1 cellular context compared by ENCODE assay signal in the genomic region with DNA sequence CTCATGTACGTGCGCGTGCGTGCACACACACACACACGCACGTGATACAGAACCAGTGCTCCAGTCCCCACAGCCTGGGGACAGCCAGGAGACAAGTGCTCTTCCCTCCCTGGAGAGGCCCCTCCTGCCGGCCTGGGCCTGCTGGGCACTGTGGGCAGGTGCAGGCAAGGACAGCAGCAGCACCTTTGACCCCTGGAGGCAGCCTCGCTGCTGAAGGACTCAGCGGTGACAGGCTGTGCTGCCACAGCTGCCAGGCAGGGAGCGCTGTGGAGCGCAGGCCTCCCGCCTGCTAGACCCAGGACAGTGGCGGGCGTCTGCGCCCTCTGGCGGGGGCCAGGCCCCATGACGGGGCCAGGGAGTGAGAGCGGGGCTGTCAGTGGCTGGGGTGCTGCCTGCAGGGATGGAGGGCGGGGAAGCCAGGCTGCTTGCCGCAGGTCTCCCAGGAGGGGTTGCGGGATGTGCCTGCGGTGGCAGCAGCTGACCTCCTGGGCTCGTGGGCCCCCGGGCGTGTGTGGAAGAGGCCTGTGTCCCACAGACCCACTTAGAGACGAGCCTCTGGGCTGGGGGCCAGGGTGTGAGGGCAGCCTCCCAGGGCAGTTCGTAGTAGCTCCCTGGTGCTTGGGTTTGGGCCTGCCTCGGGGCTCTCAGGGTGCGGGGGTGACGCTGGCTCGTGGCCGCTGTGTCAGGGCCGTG.
TF ChIP-seq lines count a peak whose summit lies in the region.

No MANE protein-coding gene starts in this region.

TF ChIP-seq in HepG2, 621 proteins besides CTCF, POLR2A, EP300 and RAD21 (continued from another document and continues in another):
- TF ChIP-seq ZNF256 (CRISPR knock-in tag; conservative IDR thresholded peaks at IDR 0.05) (peak; percentile 89), HOXD1 (CRISPR knock-in tag; IDR thresholded peaks at IDR 0.05) (peak; percentile 89), FLYWCH1 (CRISPR knock-in tag; IDR thresholded peaks at IDR 0.05) (no peak), SIX4 (CRISPR knock-in tag; IDR thresholded peaks at IDR 0.05) (peak; percentile 67; the same call in 1 of the 2 replicates), ZSCAN25 (CRISPR knock-in tag; IDR thresholded peaks at IDR 0.05) (peak; percentile 84), DPF2 (CRISPR knock-in tag; IDR thresholded peaks at IDR 0.05; ENCODE audit: borderline replicate concordance, low read depth) (peak; percentile 22; the same call in 1 of the 2 replicates), RFX1 (IDR thresholded peaks at IDR 0.05) (no peak), ATF1 (CRISPR knock-in tag; IDR thresholded peaks at IDR 0.05) (no peak), FOSL1 (CRISPR knock-in tag; IDR thresholded peaks at IDR 0.05; ENCODE audit: borderline replicate concordance) (peak; percentile 33; the same call in 1 of the 2 replicates), NR2C2 (CRISPR knock-in tag; IDR thresholded peaks at IDR 0.05; ENCODE audit: borderline replicate concordance) (peak; percentile 97), SOX5 (CRISPR knock-in tag; IDR thresholded peaks at IDR 0.05; ENCODE audit: borderline replicate concordance) (peak; percentile 76; the same call in 1 of the 2 replicates), SRSF1 (optimal IDR thresholded peaks at IDR 0.05; ENCODE audit: low read depth, low read length) (peak; percentile 75), ESRRA (CRISPR knock-in tag; IDR thresholded peaks at IDR 0.05; ENCODE audit: low read depth) (peak; percentile 99; the same call in 1 of the 2 replicates), HMGA1 (CRISPR knock-in tag; conservative IDR thresholded peaks at IDR 0.05) (no peak), ZMYM4 (CRISPR knock-in tag; IDR thresholded peaks at IDR 0.05) (peak; percentile 79; the same call in 1 of the 2 replicates), KLF13 (CRISPR knock-in tag; IDR thresholded peaks at IDR 0.05) (peak; percentile 72; the same call in 1 of the 2 replicates), NR2F2 (IDR thresholded peaks at IDR 0.05; ENCODE audit: borderline replicate concordance, low read depth) (peak; percentile 86), TBX2 (CRISPR knock-in tag; IDR thresholded peaks at IDR 0.05; ENCODE audit: borderline replicate concordance) (peak; percentile 74; the same call in 1 of the 2 replicates), MYNN (CRISPR knock-in tag; IDR thresholded peaks at IDR 0.05; ENCODE audit: low read depth) (no peak), SYNCRIP (IDR thresholded peaks at IDR 0.05; ENCODE audit: insufficient read depth, low read depth, low read length) (no peak), CEBPG (CRISPR knock-in tag; IDR thresholded peaks at IDR 0.05) (peak; percentile 57; the same call in 1 of the 2 replicates), GABPA (IDR thresholded peaks at IDR 0.05; ENCODE audit: low read depth, low read length) (no peak), GABPA (CRISPR knock-in tag; IDR thresholded peaks at IDR 0.05; ENCODE audit: low read depth) (no peak), ZNF17 (CRISPR knock-in tag; IDR thresholded peaks at IDR 0.05) (no peak), CREM (IDR thresholded peaks at IDR 0.05) (no peak; the same call in 1 of the 2 replicates), CREM (CRISPR knock-in tag; IDR thresholded peaks at IDR 0.05) (0 out of 2 replicates have a peak, but pooled peaks have one; percentile 19), BRCA1 (CRISPR knock-in tag; IDR thresholded peaks at IDR 0.05) (peak; percentile 92; the same call in 1 of the 2 replicates), ZNF335 (CRISPR knock-in tag; IDR thresholded peaks at IDR 0.05) (peak; percentile 88; the same call in 1 of the 2 replicates), U2AF2 (IDR thresholded peaks at IDR 0.05; ENCODE audit: low read depth, low read length) (no peak), NFKB2 (CRISPR knock-in tag; IDR thresholded peaks at IDR 0.05; ENCODE audit: borderline replicate concordance) (0 out of 2 replicates have a peak, but pooled peaks have one; percentile 51), ARID2 (CRISPR knock-in tag; IDR thresholded peaks at IDR 0.05; ENCODE audit: borderline replicate concordance) (no peak), SP2 (CRISPR knock-in tag; IDR thresholded peaks at IDR 0.05) (no peak), ASH2L (IDR thresholded peaks at IDR 0.05; ENCODE audit: insufficient read length, low read depth, low read length) (peak; percentile 43), ZNF782 (CRISPR knock-in tag; IDR thresholded peaks at IDR 0.05; ENCODE audit: borderline replicate concordance) (peak; percentile 97; the same call in 1 of the 2 replicates), HDAC2 (CRISPR knock-in tag; IDR thresholded peaks at IDR 0.05) (peak; percentile 96), ZNF75D (CRISPR knock-in tag; IDR thresholded peaks at IDR 0.05; ENCODE audit: borderline replicate concordance) (no peak), NFYC (CRISPR knock-in tag; IDR thresholded peaks at IDR 0.05) (peak; percentile 51; the same call in 1 of the 2 replicates), ZNF607 (CRISPR knock-in tag; IDR thresholded peaks at IDR 0.05; ENCODE audit: borderline replicate concordance) (no peak; the same call in 1 of the 2 replicates), BORCS8-MEF2B (CRISPR knock-in tag; IDR thresholded peaks at IDR 0.05) (peak; percentile 94), HDAC1 (CRISPR knock-in tag; IDR thresholded peaks at IDR 0.05) (peak; percentile 97), ZNF253 (CRISPR knock-in tag; IDR thresholded peaks at IDR 0.05; ENCODE audit: borderline replicate concordance) (no peak), SKI (IDR thresholded peaks at IDR 0.05; ENCODE audit: partially characterized antibody) (peak; percentile 89)
- TF ChIP-seq, protein P1, sequence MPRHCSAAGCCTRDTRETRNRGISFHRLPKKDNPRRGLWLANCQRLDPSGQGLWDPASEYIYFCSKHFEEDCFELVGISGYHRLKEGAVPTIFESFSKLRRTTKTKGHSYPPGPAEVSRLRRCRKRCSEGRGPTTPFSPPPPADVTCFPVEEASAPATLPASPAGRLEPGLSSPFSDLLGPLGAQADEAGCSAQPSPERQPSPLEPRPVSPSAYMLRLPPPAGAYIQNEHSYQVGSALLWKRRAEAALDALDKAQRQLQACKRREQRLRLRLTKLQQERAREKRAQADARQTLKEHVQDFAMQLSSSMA (CRISPR knock-in tag; IDR thresholded peaks at IDR 0.05) = peak; percentile 92; the same call in 1 of the 2 replicates
- TF ChIP-seq, protein P2, sequence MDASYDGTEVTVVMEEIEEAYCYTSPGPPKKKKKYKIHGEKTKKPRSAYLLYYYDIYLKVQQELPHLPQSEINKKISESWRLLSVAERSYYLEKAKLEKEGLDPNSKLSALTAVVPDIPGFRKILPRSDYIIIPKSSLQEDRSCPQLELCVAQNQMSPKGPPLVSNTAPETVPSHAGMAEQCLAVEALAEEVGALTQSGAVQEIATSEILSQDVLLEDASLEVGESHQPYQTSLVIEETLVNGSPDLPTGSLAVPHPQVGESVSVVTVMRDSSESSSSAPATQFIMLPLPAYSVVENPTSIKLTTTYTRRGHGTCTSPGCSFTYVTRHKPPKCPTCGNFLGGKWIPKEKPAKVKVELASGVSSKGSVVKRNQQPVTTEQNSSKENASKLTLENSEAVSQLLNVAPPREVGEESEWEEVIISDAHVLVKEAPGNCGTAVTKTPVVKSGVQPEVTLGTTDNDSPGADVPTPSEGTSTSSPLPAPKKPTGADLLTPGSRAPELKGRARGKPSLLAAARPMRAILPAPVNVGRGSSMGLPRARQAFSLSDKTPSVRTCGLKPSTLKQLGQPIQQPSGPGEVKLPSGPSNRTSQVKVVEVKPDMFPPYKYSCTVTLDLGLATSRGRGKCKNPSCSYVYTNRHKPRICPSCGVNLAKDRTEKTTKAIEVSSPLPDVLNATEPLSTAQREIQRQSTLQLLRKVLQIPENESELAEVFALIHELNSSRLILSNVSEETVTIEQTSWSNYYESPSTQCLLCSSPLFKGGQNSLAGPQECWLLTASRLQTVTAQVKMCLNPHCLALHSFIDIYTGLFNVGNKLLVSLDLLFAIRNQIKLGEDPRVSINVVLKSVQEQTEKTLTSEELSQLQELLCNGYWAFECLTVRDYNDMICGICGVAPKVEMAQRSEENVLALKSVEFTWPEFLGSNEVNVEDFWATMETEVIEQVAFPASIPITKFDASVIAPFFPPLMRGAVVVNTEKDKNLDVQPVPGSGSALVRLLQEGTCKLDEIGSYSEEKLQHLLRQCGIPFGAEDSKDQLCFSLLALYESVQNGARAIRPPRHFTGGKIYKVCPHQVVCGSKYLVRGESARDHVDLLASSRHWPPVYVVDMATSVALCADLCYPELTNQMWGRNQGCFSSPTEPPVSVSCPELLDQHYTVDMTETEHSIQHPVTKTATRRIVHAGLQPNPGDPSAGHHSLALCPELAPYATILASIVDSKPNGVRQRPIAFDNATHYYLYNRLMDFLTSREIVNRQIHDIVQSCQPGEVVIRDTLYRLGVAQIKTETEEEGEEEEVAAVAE (CRISPR knock-in tag; IDR thresholded peaks at IDR 0.05; ENCODE audit: borderline replicate concordance) = peak; percentile 86; the same call in 1 of the 2 replicates
- TF ChIP-seq, protein P3, sequence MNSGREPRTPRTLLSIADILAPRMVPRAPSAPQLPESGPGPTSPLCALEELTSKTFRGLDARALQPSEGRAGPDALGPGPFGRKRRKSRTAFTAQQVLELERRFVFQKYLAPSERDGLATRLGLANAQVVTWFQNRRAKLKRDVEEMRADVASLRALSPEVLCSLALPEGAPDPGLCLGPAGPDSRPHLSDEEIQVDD (CRISPR knock-in tag; IDR thresholded peaks at IDR 0.05; ENCODE audit: borderline replicate concordance) = no peak
- TF ChIP-seq, protein P4, sequence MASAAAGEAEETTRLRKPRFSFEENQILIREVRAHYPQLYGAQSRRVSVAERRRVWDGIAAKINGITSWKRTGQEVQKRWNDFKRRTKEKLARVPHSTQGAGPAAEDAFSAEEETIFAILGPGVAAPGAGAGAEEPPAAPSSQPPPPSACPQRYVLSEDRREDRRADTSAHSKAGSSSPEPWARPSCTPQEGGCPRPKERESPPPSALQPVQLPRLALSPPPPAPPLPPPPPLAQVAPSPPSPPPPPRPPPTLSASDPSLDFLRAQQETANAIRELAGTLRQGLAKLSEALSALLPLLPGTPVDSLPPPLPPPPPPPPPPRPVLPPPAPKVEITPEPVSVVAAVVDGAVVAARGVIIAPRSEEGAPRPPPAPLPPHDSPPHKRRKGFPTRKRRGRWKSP (CRISPR knock-in tag; IDR thresholded peaks at IDR 0.05) = peak; percentile 84; the same call in 1 of the 2 replicates
- TF ChIP-seq, protein P5, sequence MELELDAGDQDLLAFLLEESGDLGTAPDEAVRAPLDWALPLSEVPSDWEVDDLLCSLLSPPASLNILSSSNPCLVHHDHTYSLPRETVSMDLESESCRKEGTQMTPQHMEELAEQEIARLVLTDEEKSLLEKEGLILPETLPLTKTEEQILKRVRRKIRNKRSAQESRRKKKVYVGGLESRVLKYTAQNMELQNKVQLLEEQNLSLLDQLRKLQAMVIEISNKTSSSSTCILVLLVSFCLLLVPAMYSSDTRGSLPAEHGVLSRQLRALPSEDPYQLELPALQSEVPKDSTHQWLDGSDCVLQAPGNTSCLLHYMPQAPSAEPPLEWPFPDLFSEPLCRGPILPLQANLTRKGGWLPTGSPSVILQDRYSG (CRISPR knock-in tag; IDR thresholded peaks at IDR 0.05) = peak; percentile 59; the same call in 1 of the 2 replicates
- TF ChIP-seq, protein P6, sequence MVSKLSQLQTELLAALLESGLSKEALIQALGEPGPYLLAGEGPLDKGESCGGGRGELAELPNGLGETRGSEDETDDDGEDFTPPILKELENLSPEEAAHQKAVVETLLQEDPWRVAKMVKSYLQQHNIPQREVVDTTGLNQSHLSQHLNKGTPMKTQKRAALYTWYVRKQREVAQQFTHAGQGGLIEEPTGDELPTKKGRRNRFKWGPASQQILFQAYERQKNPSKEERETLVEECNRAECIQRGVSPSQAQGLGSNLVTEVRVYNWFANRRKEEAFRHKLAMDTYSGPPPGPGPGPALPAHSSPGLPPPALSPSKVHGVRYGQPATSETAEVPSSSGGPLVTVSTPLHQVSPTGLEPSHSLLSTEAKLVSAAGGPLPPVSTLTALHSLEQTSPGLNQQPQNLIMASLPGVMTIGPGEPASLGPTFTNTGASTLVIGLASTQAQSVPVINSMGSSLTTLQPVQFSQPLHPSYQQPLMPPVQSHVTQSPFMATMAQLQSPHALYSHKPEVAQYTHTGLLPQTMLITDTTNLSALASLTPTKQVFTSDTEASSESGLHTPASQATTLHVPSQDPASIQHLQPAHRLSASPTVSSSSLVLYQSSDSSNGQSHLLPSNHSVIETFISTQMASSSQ (IDR thresholded peaks at IDR 0.05; ENCODE audit: low read depth) = no peak
- TF ChIP-seq, protein P6 (CRISPR knock-in tag; IDR thresholded peaks at IDR 0.05; ENCODE audit: borderline replicate concordance) = peak; percentile 68; the same call in 1 of the 2 replicates
- TF ChIP-seq, protein P7, sequence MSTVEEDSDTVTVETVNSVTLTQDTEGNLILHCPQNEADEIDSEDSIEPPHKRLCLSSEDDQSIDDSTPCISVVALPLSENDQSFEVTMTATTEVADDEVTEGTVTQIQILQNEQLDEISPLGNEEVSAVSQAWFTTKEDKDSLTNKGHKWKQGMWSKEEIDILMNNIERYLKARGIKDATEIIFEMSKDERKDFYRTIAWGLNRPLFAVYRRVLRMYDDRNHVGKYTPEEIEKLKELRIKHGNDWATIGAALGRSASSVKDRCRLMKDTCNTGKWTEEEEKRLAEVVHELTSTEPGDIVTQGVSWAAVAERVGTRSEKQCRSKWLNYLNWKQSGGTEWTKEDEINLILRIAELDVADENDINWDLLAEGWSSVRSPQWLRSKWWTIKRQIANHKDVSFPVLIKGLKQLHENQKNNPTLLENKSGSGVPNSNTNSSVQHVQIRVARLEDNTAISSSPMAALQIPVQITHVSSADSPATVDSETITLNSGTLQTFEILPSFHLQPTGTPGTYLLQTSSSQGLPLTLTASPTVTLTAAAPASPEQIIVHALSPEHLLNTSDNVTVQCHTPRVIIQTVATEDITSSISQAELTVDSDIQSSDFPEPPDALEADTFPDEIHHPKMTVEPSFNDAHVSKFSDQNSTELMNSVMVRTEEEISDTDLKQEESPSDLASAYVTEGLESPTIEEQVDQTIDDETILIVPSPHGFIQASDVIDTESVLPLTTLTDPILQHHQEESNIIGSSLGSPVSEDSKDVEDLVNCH (CRISPR knock-in tag; IDR thresholded peaks at IDR 0.05) = 0 out of 2 replicates have a peak, but pooled peaks have one; percentile 79
- TF ChIP-seq, protein P8, sequence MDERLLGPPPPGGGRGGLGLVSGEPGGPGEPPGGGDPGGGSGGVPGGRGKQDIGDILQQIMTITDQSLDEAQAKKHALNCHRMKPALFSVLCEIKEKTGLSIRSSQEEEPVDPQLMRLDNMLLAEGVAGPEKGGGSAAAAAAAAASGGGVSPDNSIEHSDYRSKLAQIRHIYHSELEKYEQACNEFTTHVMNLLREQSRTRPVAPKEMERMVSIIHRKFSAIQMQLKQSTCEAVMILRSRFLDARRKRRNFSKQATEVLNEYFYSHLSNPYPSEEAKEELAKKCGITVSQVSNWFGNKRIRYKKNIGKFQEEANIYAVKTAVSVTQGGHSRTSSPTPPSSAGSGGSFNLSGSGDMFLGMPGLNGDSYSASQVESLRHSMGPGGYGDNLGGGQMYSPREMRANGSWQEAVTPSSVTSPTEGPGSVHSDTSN (CRISPR knock-in tag; IDR thresholded peaks at IDR 0.05) = peak; percentile 65
